In the genomic region with DNA sequence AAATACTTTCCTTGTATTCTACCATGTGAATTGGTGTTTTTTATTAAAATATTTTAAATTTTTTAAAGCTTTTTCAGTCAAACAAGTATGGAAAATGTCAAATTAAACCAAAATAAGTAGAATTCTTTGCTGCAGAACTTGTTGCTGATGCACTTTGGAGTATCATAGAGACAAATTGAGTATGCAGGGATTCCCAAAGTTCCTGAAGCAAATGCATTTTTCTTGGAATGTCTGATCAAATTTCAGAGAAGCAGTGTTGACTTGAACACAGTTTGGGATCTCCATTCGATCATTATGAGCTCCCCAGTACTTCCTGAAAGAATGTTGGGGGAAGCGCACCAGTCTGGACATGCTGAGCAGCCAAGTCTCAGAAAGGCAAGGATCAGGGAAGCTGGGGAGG, we compare ENCODE assay signal across 19 cellular contexts.
"Had no signal": no experiment of that assay in that cellular context is flagged by ENCODE, and none has a peak within 500 bp of the region (broad histone marks: within the 10 kb centered on the region; RNA-seq: fewer than 3 reads in every experiment).

No MANE protein-coding gene starts in this region.

- H3K9me3 ChIP-seq: colonic mucosa, pancreas, stomach had no signal

- H3K27me3 ChIP-seq: colonic mucosa, pancreas, stomach had no signal

- ATAC-seq: esophagus mucosa, left colon, left ventricle myocardium superior, pancreas, right cardiac atrium had no signal

- DNase-seq: colonic mucosa; effector CD4-positive, alpha-beta T cell; endodermal cell; foreskin fibroblast; immature natural killer cell; left colon; left ventricle myocardium superior; mesendoderm; naive B cell; occipital lobe; pancreas; right cardiac atrium; small intestine; stimulated activated CD4-positive, alpha-beta T cell treated with anti-CD3 and anti-CD28 coated beads, Interleukin-12 subunit alpha, Interleukin-12 subunit beta, amount 100 ng/mL, for 4 hours; stimulated activated naive CD4-positive, alpha-beta T cell; stomach; trophoblast cell had no signal

- H3K36me3 ChIP-seq: colonic mucosa, pancreas, stomach had no signal

- H3K4me3 ChIP-seq: colonic mucosa, lung, pancreas, stomach had no signal

- H3K4me1 ChIP-seq: colonic mucosa, pancreas, stomach had no signal

- H3K27ac ChIP-seq: colonic mucosa, pancreas, stomach had no signal
